In genomic region chr3:187913617-187914033, GRCh38 we compare ENCODE assay signal across 10 cellular contexts.
DNase-seq lines count a peak whose midpoint lies in the region; ATAC-seq and TF ChIP-seq lines count a peak whose summit lies in the region.
"Had no signal": no experiment of that assay in that cellular context is flagged by ENCODE, and none has a peak within 500 bp of the region (broad histone marks: within the 10 kb centered on the region; RNA-seq: fewer than 3 reads in every experiment).

No MANE protein-coding gene starts in this region.

- DNase-seq in NCI-H1417 (lab: John Stamatoyannopoulos, UW), result peak in 2 of 3 experiments; percentile 15 to 40
- DNase-seq in NCI-H1417 treated with DMSO at 0.1 percent for 48 hours (lab: John Stamatoyannopoulos, UW), result no peak
- DNase-seq in NCI-H2196 (lab: John Stamatoyannopoulos, UW; ENCODE audit: unreplicated experiment), result peak; percentile 60
- DNase-seq in epithelial cell of esophagus (ENCODE audit: low read depth), result peak; percentile 89
- DNase-seq in coronary artery (ENCODE audit: low spot score), result no peak
- no peak for DNase-seq in NCI-H146 treated with DMSO at 0.1 percent for 48 hours (lab: John Stamatoyannopoulos, UW; ENCODE audit: unreplicated experiment)
- DNase-seq in aorta, result no peak
- DNase-seq: 8988T had no signal

- H3K27ac ChIP-seq in skeletal muscle tissue (ENCODE audit: low read depth, low read length) (peak overlapping the region; percentile 72), coronary artery (no peak overlapping the region), aorta (ENCODE audit: low read depth in 1 of 2, low read length in 2 of 2) (no peak overlapping the region)

- TF ChIP-seq CTCF in epithelial cell of esophagus (IDR thresholded peaks at IDR 0.05; ENCODE audit: insufficient read depth, low read depth, low read length, missing control alignments), result no peak
- TF ChIP-seq CTCF in coronary artery (IDR thresholded peaks at IDR 0.05), result no peak

- no peaks in the 10 kb centered on the region for H3K9me3 ChIP-seq in skeletal muscle tissue (ENCODE audit: control insufficient read depth in 3 of 3, low read length in 3 of 3)
- no peaks in the 10 kb centered on the region for H3K9me3 ChIP-seq in aorta (ENCODE audit: control insufficient read depth, low read length)

- no peak for ATAC-seq in aorta (ENCODE audit: low FRiP score)

- H3K9ac ChIP-seq in skeletal muscle tissue (ENCODE audit: low read depth in 1 of 3, low read length in 3 of 3), result peak overlapping the region in 2 of 3 donors; percentile 26 to 63

- 94 to 100% methylated on average over 2 of the region's 2 CpGs for WGBS in aorta, 2 donors

- H3K36me3 ChIP-seq in skeletal muscle tissue (ENCODE audit: control insufficient read depth in 3 of 3, insufficient read depth in 3 of 3, low read length in 3 of 3), result no peaks in the 10 kb centered on the region
- H3K36me3 ChIP-seq in aorta (ENCODE audit: control insufficient read depth in 1 of 2, insufficient read depth in 2 of 2, low read length in 1 of 2), result no peaks in the 10 kb centered on the region

- H3K4me1 ChIP-seq in skeletal muscle tissue (ENCODE audit: control insufficient read depth in 3 of 3, insufficient read depth in 3 of 3, low read length in 3 of 3) (peaks cover 14 to 48% (median 21%) of the 10 kb centered on the region in 3 donors), aorta (ENCODE audit: control insufficient read depth in 1 of 2, insufficient read depth in 2 of 2, low read length in 2 of 2) (no peaks in the 10 kb centered on the region)

- no peaks in the 10 kb centered on the region for H3K27me3 ChIP-seq in skeletal muscle tissue (ENCODE audit: control insufficient read depth in 3 of 3, insufficient read depth in 3 of 3, low read length in 3 of 3)
- H3K27me3 ChIP-seq in aorta (ENCODE audit: control insufficient read depth in 1 of 2, insufficient read depth in 2 of 2, low read length in 1 of 2), result no peaks in the 10 kb centered on the region

- intact Hi-C loops in aorta (cut with DNase I), result no loop called here

- H3K4me3 ChIP-seq in epithelial cell of esophagus (ENCODE audit: low read length) (no peak overlapping the region), skeletal muscle tissue (ENCODE audit: low read length in 3 of 3) (no peak overlapping the region), coronary artery (no peak overlapping the region), aorta (ENCODE audit: low read length in 2 of 2) (no peak overlapping the region)
- H3K4me3 ChIP-seq: lung had no signal

Comparison
In these comparisons a context has a peak if more than half of its experiments do, and no peak if none do; other contexts are left out.
1. DNase-seq: peak in NCI-H1417 (2 of 3), NCI-H2196 (single experiment) and epithelial cell of esophagus (single experiment); none in NCI-H1417 treated with DMSO at 0.1 percent for 48 hours (single experiment), coronary artery (single experiment), NCI-H146 treated with DMSO at 0.1 percent for 48 hours (single experiment) and aorta (0 of 2).